37 cellular contexts compared by ENCODE assay signal in the genomic region with DNA sequence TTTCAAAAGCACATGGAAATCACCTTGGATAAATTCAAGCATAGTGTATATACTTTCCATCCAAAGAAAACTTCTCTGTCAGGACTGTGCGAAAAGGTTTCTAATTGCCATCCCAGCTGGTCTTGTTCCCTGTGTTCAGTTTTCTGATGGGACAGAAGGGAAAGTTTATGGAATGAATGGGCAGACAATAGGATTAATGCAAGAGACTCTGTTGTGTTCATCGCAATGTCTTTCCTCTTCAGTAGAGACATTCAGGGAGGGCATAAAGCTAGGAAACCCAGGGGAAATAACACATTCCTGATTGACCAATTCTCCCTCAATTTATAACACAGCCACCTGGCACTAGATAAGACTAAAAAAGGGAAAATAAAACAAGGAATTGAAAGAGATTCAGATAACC.
"Had no signal": no experiment of that assay in that cellular context is flagged by ENCODE, and none has a peak within 500 bp of the region (broad histone marks: within the 10 kb centered on the region; RNA-seq: fewer than 3 reads in every experiment).

No MANE protein-coding gene starts in this region.

- H3K4me3 Mint-ChIP-seq: activated CD4-positive, alpha-beta memory T cell treated with anti-CD3 and anti-CD28 coated beads, Interleukin-2, amount 10 ng/mL, durations not matched to agents 7 days and 5 days; activated CD4-positive, alpha-beta T cell treated with anti-CD3 and anti-CD28 coated beads for 36 hours; activated CD4-positive, alpha-beta T cell treated with anti-CD3 and anti-CD28 coated beads, Interleukin-2, amount 10 ng/mL, durations not matched to agents 7 days and 5 days; activated CD8-positive, alpha-beta memory T cell treated with anti-CD3 and anti-CD28 coated beads, Interleukin-2, amount 10 ng/mL, durations not matched to agents 7 days and 5 days; activated CD8-positive, alpha-beta T cell treated with anti-CD3 and anti-CD28 coated beads, Interleukin-2, amount 10 ng/mL, durations not matched to agents 7 days and 5 days; activated naive CD4-positive, alpha-beta T cell treated with anti-CD3 and anti-CD28 coated beads, Interleukin-2, amount 10 ng/mL, durations not matched to agents 7 days and 5 days; activated naive CD4-positive, alpha-beta T cell treated with anti-CD3 and anti-CD28 coated beads, Interleukin-2, amount 50 U/mL, for 24 hours; activated naive CD8-positive, alpha-beta T cell; activated naive CD8-positive, alpha-beta T cell treated with anti-CD3 and anti-CD28 coated beads, Interleukin-2, amount 10 ng/mL, durations not matched to agents 7 days and 5 days; activated naive CD8-positive, alpha-beta T cell treated with anti-CD3 and anti-CD28 coated beads, Interleukin-2, amount 50 U/mL, for 24 hours; activated T-cell treated with anti-CD3 and anti-CD28 coated beads, Interleukin-2, amount 50 U/mL, for 24 hours; brain; central memory CD8-positive, alpha-beta T cell; T-helper 1 cell treated with Interleukin-12 subunit alpha and Interleukin-12 subunit beta and Interleukin-4 antibody, amounts not matched to agents 30 μg/mL and 1 μg/mL, for 36 hours; T-helper 2 cell treated with Interferon-gamma antibody and Interleukin-4, amounts not matched to agents 5 μg/mL and 100 μg/mL, for 36 hours had no signal

- H3K9me3 ChIP-seq: ascending aorta had no signal

- H3K27ac ChIP-seq: ascending aorta, cardiac muscle cell, VCaP had no signal

- H3K4me3 ChIP-seq: ascending aorta, cardiac muscle cell had no signal

- H3K27me3 Mint-ChIP-seq: activated CD4-positive, alpha-beta memory T cell treated with anti-CD3 and anti-CD28 coated beads, Interleukin-2, amount 10 ng/mL, durations not matched to agents 7 days and 5 days; activated CD4-positive, alpha-beta T cell treated with anti-CD3 and anti-CD28 coated beads for 36 hours; activated CD4-positive, alpha-beta T cell treated with anti-CD3 and anti-CD28 coated beads, Interleukin-2, amount 10 ng/mL, durations not matched to agents 7 days and 5 days; activated CD8-positive, alpha-beta memory T cell treated with anti-CD3 and anti-CD28 coated beads, Interleukin-2, amount 10 ng/mL, durations not matched to agents 7 days and 5 days; activated naive CD4-positive, alpha-beta T cell treated with anti-CD3 and anti-CD28 coated beads, Interleukin-2, amount 10 ng/mL, durations not matched to agents 7 days and 5 days; activated naive CD4-positive, alpha-beta T cell treated with anti-CD3 and anti-CD28 coated beads, Interleukin-2, amount 50 U/mL, for 24 hours; activated naive CD8-positive, alpha-beta T cell; activated naive CD8-positive, alpha-beta T cell treated with anti-CD3 and anti-CD28 coated beads, Interleukin-2, amount 10 ng/mL, durations not matched to agents 7 days and 5 days; activated T-cell treated with anti-CD3 and anti-CD28 coated beads, Interleukin-2, amount 50 U/mL, for 24 hours; brain; central memory CD8-positive, alpha-beta T cell had no signal

- H3K4me1 Mint-ChIP-seq: activated CD4-positive, alpha-beta memory T cell treated with anti-CD3 and anti-CD28 coated beads, Interleukin-2, amount 10 ng/mL, durations not matched to agents 7 days and 5 days; activated CD4-positive, alpha-beta T cell treated with anti-CD3 and anti-CD28 coated beads for 36 hours; activated CD4-positive, alpha-beta T cell treated with anti-CD3 and anti-CD28 coated beads, Interleukin-2, amount 10 ng/mL, durations not matched to agents 7 days and 5 days; activated CD8-positive, alpha-beta memory T cell treated with anti-CD3 and anti-CD28 coated beads, Interleukin-2, amount 10 ng/mL, durations not matched to agents 7 days and 5 days; activated naive CD4-positive, alpha-beta T cell treated with anti-CD3 and anti-CD28 coated beads, Interleukin-2, amount 10 ng/mL, durations not matched to agents 7 days and 5 days; activated naive CD4-positive, alpha-beta T cell treated with anti-CD3 and anti-CD28 coated beads, Interleukin-2, amount 50 U/mL, for 24 hours; activated naive CD8-positive, alpha-beta T cell treated with anti-CD3 and anti-CD28 coated beads, Interleukin-2, amount 10 ng/mL, durations not matched to agents 7 days and 5 days; activated naive CD8-positive, alpha-beta T cell treated with anti-CD3 and anti-CD28 coated beads, Interleukin-2, amount 50 U/mL, for 24 hours; central memory CD8-positive, alpha-beta T cell had no signal

- H3K36me3 Mint-ChIP-seq: activated CD8-positive, alpha-beta memory T cell treated with anti-CD3 and anti-CD28 coated beads, Interleukin-2, amount 10 ng/mL, durations not matched to agents 7 days and 5 days; activated naive CD4-positive, alpha-beta T cell treated with anti-CD3 and anti-CD28 coated beads, Interleukin-2, amount 10 ng/mL, durations not matched to agents 7 days and 5 days; activated naive CD4-positive, alpha-beta T cell treated with anti-CD3 and anti-CD28 coated beads, Interleukin-2, amount 50 U/mL, for 24 hours; activated naive CD8-positive, alpha-beta T cell; activated naive CD8-positive, alpha-beta T cell treated with anti-CD3 and anti-CD28 coated beads, Interleukin-2, amount 10 ng/mL, durations not matched to agents 7 days and 5 days; brain had no signal

- DNase-seq: activated CD4-positive, alpha-beta memory T cell treated with anti-CD3 and anti-CD28 coated beads, Interleukin-2, amount 10 ng/mL, durations not matched to agents 7 days and 5 days; activated CD4-positive, alpha-beta T cell treated with anti-CD3 and anti-CD28 coated beads for 1 hour; activated CD4-positive, alpha-beta T cell treated with anti-CD3 and anti-CD28 coated beads for 36 hours; activated CD4-positive, alpha-beta T cell treated with anti-CD3 and anti-CD28 coated beads for 48 hours; activated CD4-positive, alpha-beta T cell treated with anti-CD3 and anti-CD28 coated beads, Interleukin-2, amount 10 ng/mL, durations not matched to agents 7 days and 5 days; activated CD4-positive, alpha-beta T cell treated with anti-CD3 and anti-CD28 coated beads, Interleukin-2, amount 50 U/mL, for 48 hours; activated CD4-positive, CD25-positive, alpha-beta regulatory T cell; activated CD8-positive, alpha-beta memory T cell treated with anti-CD3 and anti-CD28 coated beads for 24 hours; activated CD8-positive, alpha-beta memory T cell treated with anti-CD3 and anti-CD28 coated beads, Interleukin-2, amount 10 ng/mL, durations not matched to agents 7 days and 5 days; activated CD8-positive, alpha-beta memory T cell treated with anti-CD3 and anti-CD28 coated beads, Interleukin-2, amount 50 U/mL, for 48 hours; activated CD8-positive, alpha-beta T cell treated with anti-CD3 and anti-CD28 coated beads, Interleukin-2, amount 10 ng/mL, durations not matched to agents 7 days and 5 days; activated effector memory CD4-positive, alpha-beta T cell treated with Interleukin-2 at 50 U/mL for 16 hours; activated gamma-delta T cell; activated naive CD4-positive, alpha-beta T cell treated with anti-CD3 and anti-CD28 coated beads, Interleukin-2, amount 10 ng/mL, durations not matched to agents 7 days and 5 days; activated naive CD4-positive, alpha-beta T cell treated with Interleukin-2 at 50 U/mL for 16 hours; activated naive CD8-positive, alpha-beta T cell treated with anti-CD3 and anti-CD28 coated beads, Interleukin-2, amount 10 ng/mL, durations not matched to agents 7 days and 5 days; activated naive CD8-positive, alpha-beta T cell treated with anti-CD3 and anti-CD28 coated beads, Interleukin-2, amount 50 U/mL, for 24 hours; activated T-cell treated with anti-CD3 and anti-CD28 coated beads, Interleukin-2, amount 50 U/mL, for 24 hours; activated T-cell treated with anti-CD3 and anti-CD28 coated beads, Interleukin-2, amount 50 U/mL, for 48 hours; amygdala; anterior cingulate cortex; caudate nucleus; SW 1271; T-helper 1 cell; T-helper 2 cell; T-helper 9 cell had no signal

- H3K27ac Mint-ChIP-seq: activated CD4-positive, alpha-beta memory T cell treated with anti-CD3 and anti-CD28 coated beads, Interleukin-2, amount 10 ng/mL, durations not matched to agents 7 days and 5 days; activated CD4-positive, alpha-beta T cell treated with anti-CD3 and anti-CD28 coated beads for 36 hours; activated CD4-positive, alpha-beta T cell treated with anti-CD3 and anti-CD28 coated beads, Interleukin-2, amount 10 ng/mL, durations not matched to agents 7 days and 5 days; activated CD8-positive, alpha-beta memory T cell treated with anti-CD3 and anti-CD28 coated beads, Interleukin-2, amount 10 ng/mL, durations not matched to agents 7 days and 5 days; activated CD8-positive, alpha-beta T cell treated with anti-CD3 and anti-CD28 coated beads, Interleukin-2, amount 10 ng/mL, durations not matched to agents 7 days and 5 days; activated naive CD4-positive, alpha-beta T cell treated with anti-CD3 and anti-CD28 coated beads, Interleukin-2, amount 10 ng/mL, durations not matched to agents 7 days and 5 days; activated naive CD4-positive, alpha-beta T cell treated with anti-CD3 and anti-CD28 coated beads, Interleukin-2, amount 50 U/mL, for 24 hours; activated naive CD8-positive, alpha-beta T cell; activated naive CD8-positive, alpha-beta T cell treated with anti-CD3 and anti-CD28 coated beads, Interleukin-2, amount 10 ng/mL, durations not matched to agents 7 days and 5 days; activated naive CD8-positive, alpha-beta T cell treated with anti-CD3 and anti-CD28 coated beads, Interleukin-2, amount 50 U/mL, for 24 hours; activated T-cell treated with anti-CD3 and anti-CD28 coated beads, Interleukin-2, amount 50 U/mL, for 24 hours; activated T-helper 2 cell treated with anti-CD3 and anti-CD28 coated beads, Interferon-gamma antibody, Interleukin-2, Interleukin-4, amounts not matched to agents 10 μg/mL and 5 μg/mL and 100 μg/mL, durations not matched to agents 14 hours and 24 hours and 36 hours; T-helper 1 cell treated with Interleukin-12 subunit alpha and Interleukin-12 subunit beta and Interleukin-4 antibody, amounts not matched to agents 30 μg/mL and 1 μg/mL, for 36 hours; T-helper 2 cell treated with Interferon-gamma antibody and Interleukin-4, amounts not matched to agents 5 μg/mL and 100 μg/mL, for 36 hours had no signal

- H3K9me3 Mint-ChIP-seq: activated CD4-positive, alpha-beta T cell treated with anti-CD3 and anti-CD28 coated beads, Interleukin-2, amount 10 ng/mL, durations not matched to agents 7 days and 5 days; activated naive CD4-positive, alpha-beta T cell treated with anti-CD3 and anti-CD28 coated beads, Interleukin-2, amount 10 ng/mL, durations not matched to agents 7 days and 5 days; activated naive CD4-positive, alpha-beta T cell treated with anti-CD3 and anti-CD28 coated beads, Interleukin-2, amount 50 U/mL, for 24 hours; activated naive CD8-positive, alpha-beta T cell treated with anti-CD3 and anti-CD28 coated beads, Interleukin-2, amount 10 ng/mL, durations not matched to agents 7 days and 5 days; activated naive CD8-positive, alpha-beta T cell treated with anti-CD3 and anti-CD28 coated beads, Interleukin-2, amount 50 U/mL, for 24 hours; activated T-cell treated with anti-CD3 and anti-CD28 coated beads, Interleukin-2, amount 50 U/mL, for 24 hours; activated T-helper 2 cell treated with anti-CD3 and anti-CD28 coated beads, Interferon-gamma antibody, Interleukin-2, Interleukin-4, amounts not matched to agents 10 μg/mL and 5 μg/mL and 100 μg/mL, durations not matched to agents 14 hours and 24 hours and 36 hours; brain; T-helper 1 cell treated with Interleukin-12 subunit alpha and Interleukin-12 subunit beta and Interleukin-4 antibody, amounts not matched to agents 30 μg/mL and 1 μg/mL, for 36 hours; T-helper 2 cell treated with Interferon-gamma antibody and Interleukin-4, amounts not matched to agents 5 μg/mL and 100 μg/mL, for 36 hours had no signal

- ATAC-seq: activated CD4-positive, alpha-beta T cell treated with anti-CD3 and anti-CD28 coated beads for 36 hours; activated CD4-positive, CD25-positive, alpha-beta regulatory T cell treated with anti-CD3 and anti-CD28 coated beads, Interleukin-2, amount 50 U/mL, for 24 hours; activated CD8-positive, alpha-beta memory T cell treated with anti-CD3 and anti-CD28 coated beads, Interleukin-2, amount 10 ng/mL, durations not matched to agents 7 days and 5 days; activated CD8-positive, alpha-beta T cell treated with anti-CD3 and anti-CD28 coated beads, Interleukin-2, amount 10 ng/mL, durations not matched to agents 7 days and 5 days; activated naive CD8-positive, alpha-beta T cell treated with anti-CD3 and anti-CD28 coated beads, Interleukin-2, amount 50 U/mL, for 24 hours had no signal

- H3K27me3 ChIP-seq: ascending aorta, cardiac muscle cell had no signal

- H3K36me3 ChIP-seq: ascending aorta, cardiac muscle cell had no signal
